2 cellular contexts compared by ENCODE assay signal in the genomic region with DNA sequence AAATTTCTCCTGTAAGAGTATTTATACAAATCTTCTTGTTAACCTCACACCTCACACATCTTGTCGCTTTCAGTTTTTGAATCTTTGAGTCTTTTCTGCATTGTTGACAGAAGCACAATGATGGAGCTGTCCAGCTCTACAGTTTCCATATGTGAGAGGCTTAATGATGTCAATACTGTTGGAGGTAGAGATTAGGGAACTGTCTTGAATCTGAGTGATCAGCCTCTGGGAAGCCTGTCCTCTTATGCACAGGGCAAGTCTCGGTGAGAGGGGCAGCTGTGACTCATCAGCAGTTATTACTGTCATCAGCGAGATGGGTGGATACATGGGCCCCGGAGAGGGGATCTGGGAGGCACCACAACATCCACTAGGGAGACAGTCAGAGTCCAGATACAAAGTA.
TF ChIP-seq lines count a peak whose summit lies in the region.

No MANE protein-coding gene starts in this region.

TF ChIP-seq in SK-N-SH, 30 proteins besides CTCF, POLR2A, EP300 and RAD21 (continued from another document):
- peak; percentile 87 for TF ChIP-seq REST (IDR thresholded peaks at IDR 0.05; ENCODE audit: low read depth, low read length)

TF ChIP-seq in SK-N-SH treated with all-trans-retinoic acid at 6 μM for 48 hours, 23 proteins besides CTCF, POLR2A, EP300 and RAD21 (continued from another document):
- TF ChIP-seq CSRNP3 (CRISPR knock-in tag; IDR thresholded peaks at IDR 0.05) (no peak), ZC3H10 (CRISPR knock-in tag; IDR thresholded peaks at IDR 0.05) (no peak), ZFP30 (CRISPR knock-in tag; IDR thresholded peaks at IDR 0.05) (no peak), ISL1 (CRISPR knock-in tag; IDR thresholded peaks at IDR 0.05) (no peak), ZNF8 (CRISPR knock-in tag; IDR thresholded peaks at IDR 0.05) (no peak), RARB (CRISPR knock-in tag; IDR thresholded peaks at IDR 0.05) (no peak), GLIS3 (CRISPR knock-in tag; IDR thresholded peaks at IDR 0.05) (no peak), PPARA (CRISPR knock-in tag; IDR thresholded peaks at IDR 0.05; ENCODE audit: borderline replicate concordance) (no peak), ZNF70 (CRISPR knock-in tag; IDR thresholded peaks at IDR 0.05) (no peak), PATZ1 (CRISPR knock-in tag; IDR thresholded peaks at IDR 0.05; ENCODE audit: borderline replicate concordance) (no peak), CREB5 (CRISPR knock-in tag; IDR thresholded peaks at IDR 0.05; ENCODE audit: low read depth) (no peak)
- TF ChIP-seq, protein P1, sequence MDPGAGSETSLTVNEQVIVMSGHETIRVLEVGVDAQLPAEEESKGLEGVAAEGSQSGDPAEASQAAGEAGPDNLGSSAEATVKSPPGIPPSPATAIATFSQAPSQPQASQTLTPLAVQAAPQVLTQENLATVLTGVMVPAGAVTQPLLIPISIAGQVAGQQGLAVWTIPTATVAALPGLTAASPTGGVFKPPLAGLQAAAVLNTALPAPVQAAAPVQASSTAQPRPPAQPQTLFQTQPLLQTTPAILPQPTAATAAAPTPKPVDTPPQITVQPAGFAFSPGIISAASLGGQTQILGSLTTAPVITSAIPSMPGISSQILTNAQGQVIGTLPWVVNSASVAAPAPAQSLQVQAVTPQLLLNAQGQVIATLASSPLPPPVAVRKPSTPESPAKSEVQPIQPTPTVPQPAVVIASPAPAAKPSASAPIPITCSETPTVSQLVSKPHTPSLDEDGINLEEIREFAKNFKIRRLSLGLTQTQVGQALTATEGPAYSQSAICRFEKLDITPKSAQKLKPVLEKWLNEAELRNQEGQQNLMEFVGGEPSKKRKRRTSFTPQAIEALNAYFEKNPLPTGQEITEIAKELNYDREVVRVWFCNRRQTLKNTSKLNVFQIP (CRISPR knock-in tag; IDR thresholded peaks at IDR 0.05; ENCODE audit: borderline replicate concordance, low read depth), result no peak
TF ChIP-seq in SK-N-SH treated with all-trans-retinoic acid at 6 μM for 48 hours: peak in this region for 0.
